In the genomic region with DNA sequence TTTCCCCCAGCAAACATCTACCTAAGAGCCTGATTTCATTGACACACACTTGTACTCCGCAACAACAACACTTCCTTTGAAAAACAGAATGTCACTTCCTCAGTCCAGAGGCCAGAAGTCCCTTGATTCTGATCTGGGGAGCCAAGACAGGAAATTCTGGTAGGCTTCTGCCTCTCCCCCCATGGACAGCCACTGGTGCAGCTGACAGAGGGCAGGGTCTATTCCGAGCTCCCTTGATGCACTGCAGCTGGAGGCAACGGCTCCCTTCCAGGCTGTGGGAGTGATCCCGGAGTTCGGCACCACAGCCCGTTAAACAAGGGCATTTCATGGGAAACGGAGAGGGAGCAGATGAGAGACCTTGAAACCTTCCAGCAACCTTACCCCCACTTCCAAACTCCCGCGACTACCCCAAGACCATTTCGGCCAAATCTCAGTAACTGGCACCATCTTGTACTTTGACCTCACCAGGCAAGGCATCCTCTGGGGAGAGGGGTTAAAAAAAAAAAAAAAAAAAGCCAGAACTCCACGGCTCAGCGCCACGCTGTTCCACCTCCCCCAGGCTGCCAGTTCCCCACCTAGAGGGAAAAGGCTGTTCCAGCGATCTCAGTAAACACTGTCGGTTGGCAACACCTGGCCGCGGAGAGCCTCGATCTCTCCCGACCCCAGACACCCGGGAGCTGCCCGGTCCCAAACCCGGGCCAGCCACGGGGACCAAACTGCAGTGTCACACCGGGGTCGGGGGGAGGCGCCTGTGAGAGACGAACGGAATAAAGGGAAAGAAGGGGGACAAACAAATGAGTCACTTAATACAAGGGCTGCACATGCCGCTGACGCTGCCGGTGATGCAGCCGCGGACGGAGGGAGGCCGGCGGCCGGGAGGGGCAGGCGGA, we compare ENCODE assay signal across 8 cellular contexts. TPM values are rescaled to one million over a fixed set of nuclear protein-coding genes. Genes with fewer than 3 reads are reported as not detected.
DNase-seq lines count a peak whose midpoint lies in the region; ATAC-seq, FAIRE-seq and TF ChIP-seq lines count a peak whose summit lies in the region.

No MANE protein-coding gene starts in this region.

- H3K9me3 Mint-ChIP-seq in stimulated activated naive CD8-positive, alpha-beta T cell treated with anti-CD3 and anti-CD28 coated beads, Interleukin-15, amount 100 ng/mL, for 72 hours = no peaks in the 10 kb centered on the region

- H3K4me3 Mint-ChIP-seq in stimulated activated naive CD8-positive, alpha-beta T cell treated with anti-CD3 and anti-CD28 coated beads, Interleukin-15, amount 100 ng/mL, for 72 hours = peak overlapping the region; percentile 94 to 98

- DNase-seq in DMS79 treated with DMSO at 0.1 percent for 48 hours (lab: John Stamatoyannopoulos, UW) = peak; percentile 85
- peak; percentile 94 for DNase-seq in H54 (ENCODE audit: insufficient read length, low spot score)
- no peak for DNase-seq in LNCaP clone FGC (ENCODE audit: low read depth)
- no peak for DNase-seq in RWPE2 (ENCODE audit: low spot score)
- peak; percentile 66 for DNase-seq in activated effector memory CD4-positive, alpha-beta T cell treated with Interleukin-2 at 50 U/mL for 16 hours
- DNase-seq in fibroblast of villous mesenchyme (ENCODE audit: low read depth) = peak; percentile 93
- DNase-seq in stimulated activated naive CD8-positive, alpha-beta T cell treated with anti-CD3 and anti-CD28 coated beads, Interleukin-15, amount 100 ng/mL, for 72 hours = peak; percentile 81 to 82

- H3K9ac ChIP-seq in neural cell (ENCODE audit: low read length) = peak overlapping the region; percentile 89

- H3K27me3 ChIP-seq in RWPE2 (ENCODE audit: insufficient read depth, poor library complexity, severe bottlenecking) (no peaks in the 10 kb centered on the region), neural cell (ENCODE audit: insufficient read depth, low read depth, low read length) (no peaks in the 10 kb centered on the region)

- peaks cover 9% of the 10 kb centered on the region for H3K4me1 ChIP-seq in RWPE2 (ENCODE audit: insufficient read depth, poor library complexity, severe bottlenecking)

- TF ChIP-seq CTCF in LNCaP clone FGC (IDR thresholded peaks at IDR 0.05; ENCODE audit: control insufficient read depth, extremely low read depth, insufficient read depth) (peak; percentile 64), RWPE2 (IDR thresholded peaks at IDR 0.05; ENCODE audit: poor library complexity, severe bottlenecking) (peak; percentile 30), fibroblast of villous mesenchyme (IDR thresholded peaks at IDR 0.05; ENCODE audit: insufficient read depth, low read depth, low read length) (peak; percentile 60), neural cell (IDR thresholded peaks at IDR 0.05; ENCODE audit: poor library complexity, severe bottlenecking) (peak; percentile 85)

- H3F3A ChIP-seq in neural cell (ENCODE audit: insufficient read depth, low read length, poor library complexity, severe bottlenecking) = peaks cover 4% of the 10 kb centered on the region

- peak; percentile 78 for FAIRE-seq in H54 (lab: Jason Lieb, UNC)

- peak; percentile 48 for ATAC-seq in RWPE2 (ENCODE audit: low read depth)
- ATAC-seq in stimulated activated naive CD8-positive, alpha-beta T cell treated with anti-CD3 and anti-CD28 coated beads, Interleukin-15, amount 100 ng/mL, for 72 hours = peak; percentile 69

- no peak for TF ChIP-seq EP300 in neural cell (conservative IDR thresholded peaks at IDR 0.05; ENCODE audit: poor library complexity, severe bottlenecking)

- peak; percentile 66 for TF ChIP-seq RAD21 in neural cell (conservative IDR thresholded peaks at IDR 0.05)

- peak overlapping the region; percentile 81 for H3K4me2 ChIP-seq in neural cell (ENCODE audit: low read length)

- no peaks in the 10 kb centered on the region for H3K9me3 ChIP-seq in RWPE2 (ENCODE audit: severe bottlenecking)
- H3K9me3 ChIP-seq in neural cell (ENCODE audit: low read length) = no peaks in the 10 kb centered on the region

- H4K20me1 ChIP-seq in neural cell (ENCODE audit: insufficient read depth) = no peaks in the 10 kb centered on the region

- H3K27ac Mint-ChIP-seq in stimulated activated naive CD8-positive, alpha-beta T cell treated with anti-CD3 and anti-CD28 coated beads, Interleukin-15, amount 100 ng/mL, for 72 hours = peak overlapping the region; percentile 81 to 91

- TF ChIP-seq POLR2A in H54 (IDR thresholded peaks at IDR 0.05; ENCODE audit: low read depth, low read length) = peak; percentile 55

- no peaks in the 10 kb centered on the region for H3K9me2 ChIP-seq in neural cell (ENCODE audit: insufficient read depth, low read length)

- H3K27me3 Mint-ChIP-seq in stimulated activated naive CD8-positive, alpha-beta T cell treated with anti-CD3 and anti-CD28 coated beads, Interleukin-15, amount 100 ng/mL, for 72 hours = peaks cover 48% of the 10 kb centered on the region

- H3K79me2 ChIP-seq in neural cell (replicated peaks; ENCODE audit: insufficient read depth, low read length) = peaks cover 49% of the 10 kb centered on the region

- H2AFZ ChIP-seq in neural cell (ENCODE audit: low read depth, low read length) = peak overlapping the region; percentile 62

- peaks cover 34% of the 10 kb centered on the region for H3K4me1 Mint-ChIP-seq in stimulated activated naive CD8-positive, alpha-beta T cell treated with anti-CD3 and anti-CD28 coated beads, Interleukin-15, amount 100 ng/mL, for 72 hours

- H3K27ac ChIP-seq in RWPE2 (ENCODE audit: poor library complexity, severe bottlenecking) (no peak overlapping the region), neural cell (ENCODE audit: low read length) (peak overlapping the region; percentile 81)

- H3K4me3 ChIP-seq in LNCaP clone FGC (ENCODE audit: low read depth, low read length) = peak overlapping the region; percentile 61
- peak overlapping the region; percentile 78 for H3K4me3 ChIP-seq in RWPE2 (ENCODE audit: severe bottlenecking)
- peak overlapping the region; percentile 74 for H3K4me3 ChIP-seq in fibroblast of villous mesenchyme (ENCODE audit: low read depth, low read length)
- H3K4me3 ChIP-seq in neural cell (ENCODE audit: low read length) = peak overlapping the region; percentile 94

- H3K36me3 ChIP-seq in RWPE2 (ENCODE audit: low read depth) = no peaks in the 10 kb centered on the region
- H3K36me3 ChIP-seq in neural cell (ENCODE audit: insufficient read depth, low read length) = no peaks in the 10 kb centered on the region

TF ChIP-seq in neural cell, 6 proteins besides CTCF, POLR2A, EP300 and RAD21:
- peak; percentile 31 for TF ChIP-seq TAF1 (IDR thresholded peaks at IDR 0.05; ENCODE audit: low read depth)
- TF ChIP-seq, protein P1, sequence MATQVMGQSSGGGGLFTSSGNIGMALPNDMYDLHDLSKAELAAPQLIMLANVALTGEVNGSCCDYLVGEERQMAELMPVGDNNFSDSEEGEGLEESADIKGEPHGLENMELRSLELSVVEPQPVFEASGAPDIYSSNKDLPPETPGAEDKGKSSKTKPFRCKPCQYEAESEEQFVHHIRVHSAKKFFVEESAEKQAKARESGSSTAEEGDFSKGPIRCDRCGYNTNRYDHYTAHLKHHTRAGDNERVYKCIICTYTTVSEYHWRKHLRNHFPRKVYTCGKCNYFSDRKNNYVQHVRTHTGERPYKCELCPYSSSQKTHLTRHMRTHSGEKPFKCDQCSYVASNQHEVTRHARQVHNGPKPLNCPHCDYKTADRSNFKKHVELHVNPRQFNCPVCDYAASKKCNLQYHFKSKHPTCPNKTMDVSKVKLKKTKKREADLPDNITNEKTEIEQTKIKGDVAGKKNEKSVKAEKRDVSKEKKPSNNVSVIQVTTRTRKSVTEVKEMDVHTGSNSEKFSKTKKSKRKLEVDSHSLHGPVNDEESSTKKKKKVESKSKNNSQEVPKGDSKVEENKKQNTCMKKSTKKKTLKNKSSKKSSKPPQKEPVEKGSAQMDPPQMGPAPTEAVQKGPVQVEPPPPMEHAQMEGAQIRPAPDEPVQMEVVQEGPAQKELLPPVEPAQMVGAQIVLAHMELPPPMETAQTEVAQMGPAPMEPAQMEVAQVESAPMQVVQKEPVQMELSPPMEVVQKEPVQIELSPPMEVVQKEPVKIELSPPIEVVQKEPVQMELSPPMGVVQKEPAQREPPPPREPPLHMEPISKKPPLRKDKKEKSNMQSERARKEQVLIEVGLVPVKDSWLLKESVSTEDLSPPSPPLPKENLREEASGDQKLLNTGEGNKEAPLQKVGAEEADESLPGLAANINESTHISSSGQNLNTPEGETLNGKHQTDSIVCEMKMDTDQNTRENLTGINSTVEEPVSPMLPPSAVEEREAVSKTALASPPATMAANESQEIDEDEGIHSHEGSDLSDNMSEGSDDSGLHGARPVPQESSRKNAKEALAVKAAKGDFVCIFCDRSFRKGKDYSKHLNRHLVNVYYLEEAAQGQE (IDR thresholded peaks at IDR 0.05; ENCODE audit: borderline replicate concordance) = peak; percentile 39
- TF ChIP-seq SMC3 (conservative IDR thresholded peaks at IDR 0.05; ENCODE audit: poor library complexity) = peak; percentile 72
- no peak for TF ChIP-seq EZH2 (IDR thresholded peaks at IDR 0.05; ENCODE audit: borderline replicate concordance, insufficient read depth, low read length, poor library complexity, severe bottlenecking)
- peak; percentile 84 for TF ChIP-seq MXI1 (conservative IDR thresholded peaks at IDR 0.05; ENCODE audit: poor library complexity, severe bottlenecking)
- TF ChIP-seq POLR2AphosphoS5 (IDR thresholded peaks at IDR 0.05) = peak; percentile 77

RNA-seq across cellular contexts. Expression of a gene that starts 1.1 kb away (rescaled TPM):
- 8.2 and 11.3 TPM in 2 replicates for total RNA-seq in fibroblast of villous mesenchyme
- polyA plus RNA-seq in neural cell = 21.9 and 28.6 TPM in 2 replicates
- 58.2 and 60.9 TPM in 2 replicates for polyA minus RNA-seq in neural cell

Comparison
In these comparisons a context has a peak if more than half of its experiments do, and no peak if none do; other contexts are left out.
1. DNase-seq: peak in DMS79 treated with DMSO at 0.1 percent for 48 hours (single experiment), H54 (single experiment), activated effector memory CD4-positive, alpha-beta T cell treated with Interleukin-2 at 50 U/mL for 16 hours (single experiment), fibroblast of villous mesenchyme (single experiment) and stimulated activated naive CD8-positive, alpha-beta T cell treated with anti-CD3 and anti-CD28 coated beads, Interleukin-15, amount 100 ng/mL, for 72 hours (2 of 2); none in LNCaP clone FGC (single experiment) and RWPE2 (single experiment).
2. CTCF ChIP-seq: peak in every context shown above with its lines; median percentile 85 in neural cell; 64 in LNCaP clone FGC; 60 in fibroblast of villous mesenchyme; 30 in RWPE2.
3. Peak in every context shown above with its lines, with median percentiles within 50 percentile points of each other: H3K4me3 ChIP-seq.